1 cellular context compared by ENCODE assay signal in genomic region chr1:25866288-25866687, GRCh38.
TF ChIP-seq lines count a peak whose summit lies in the region.

No MANE protein-coding gene starts in this region.

TF ChIP-seq in HepG2, 621 proteins besides CTCF, POLR2A, EP300 and RAD21:
- TF ChIP-seq SALL1 (CRISPR knock-in tag; IDR thresholded peaks at IDR 0.05), result no peak
- peak; percentile 79 for TF ChIP-seq ZNF629 (CRISPR knock-in tag; conservative IDR thresholded peaks at IDR 0.05)
- TF ChIP-seq RARA (CRISPR knock-in tag; IDR thresholded peaks at IDR 0.05), result 0 out of 2 replicates have a peak, but pooled peaks have one; percentile 6
- TF ChIP-seq ZNF280D (CRISPR knock-in tag; IDR thresholded peaks at IDR 0.05), result no peak
- no peak for TF ChIP-seq ZFP82 (CRISPR knock-in tag; IDR thresholded peaks at IDR 0.05; ENCODE audit: borderline replicate concordance)
- no peak for TF ChIP-seq PCBP1 (IDR thresholded peaks at IDR 0.05; ENCODE audit: borderline replicate concordance, low read depth, low read length)
- TF ChIP-seq SPEN (CRISPR knock-in tag; IDR thresholded peaks at IDR 0.05; ENCODE audit: low read depth), result no peak
- no peak for TF ChIP-seq ZNF180 (CRISPR knock-in tag; IDR thresholded peaks at IDR 0.05; ENCODE audit: borderline replicate concordance, low read depth)
- TF ChIP-seq ARID3A (IDR thresholded peaks at IDR 0.05; ENCODE audit: low read depth, low read length), result 0 out of 2 replicates have a peak, but pooled peaks have one; percentile 7
- TF ChIP-seq THYN1 (CRISPR knock-in tag; IDR thresholded peaks at IDR 0.05; ENCODE audit: borderline replicate concordance, low read depth), result no peak
- peak; percentile 48 for TF ChIP-seq ZNF652 (CRISPR knock-in tag; IDR thresholded peaks at IDR 0.05; ENCODE audit: borderline replicate concordance, low read depth)
- no peak for TF ChIP-seq ELF1 (CRISPR knock-in tag; IDR thresholded peaks at IDR 0.05)
- TF ChIP-seq ZFP36 (IDR thresholded peaks at IDR 0.05; ENCODE audit: borderline replicate concordance, low read depth, low read length, partially characterized antibody), result no peak
- no peak for TF ChIP-seq NCOA1 (CRISPR knock-in tag; IDR thresholded peaks at IDR 0.05)
- TF ChIP-seq SOX13 (IDR thresholded peaks at IDR 0.05), result no peak
- peak in 1 of 2 experiments; percentile 14; a peak in 1 of 4 replicates for TF ChIP-seq SOX13 (CRISPR knock-in tag; conservative IDR thresholded peaks at IDR 0.05 in 1 of 2, IDR thresholded peaks at IDR 0.05 in 1 of 2)
- TF ChIP-seq YEATS4 (CRISPR knock-in tag; IDR thresholded peaks at IDR 0.05; ENCODE audit: borderline replicate concordance), result no peak
- no peak for TF ChIP-seq POGZ (CRISPR knock-in tag; IDR thresholded peaks at IDR 0.05)
- TF ChIP-seq SOX5 (CRISPR knock-in tag; IDR thresholded peaks at IDR 0.05; ENCODE audit: borderline replicate concordance), result peak; percentile 14; the same call in 1 of the 2 replicates
- 0 out of 2 replicates have a peak, but pooled peaks have one; percentile 22 for TF ChIP-seq HDAC1 (CRISPR knock-in tag; IDR thresholded peaks at IDR 0.05)
- TF ChIP-seq ZFX (CRISPR knock-in tag; IDR thresholded peaks at IDR 0.05; ENCODE audit: low read depth), result peak; percentile 19; the same call in 1 of the 2 replicates
- no peak for TF ChIP-seq HNF4G (IDR thresholded peaks at IDR 0.05; ENCODE audit: borderline replicate concordance, low read depth, low read length)
- no peak for TF ChIP-seq HNF4G (CRISPR knock-in tag; IDR thresholded peaks at IDR 0.05; ENCODE audit: borderline replicate concordance, low read depth)
- TF ChIP-seq ZFAT (CRISPR knock-in tag; conservative IDR thresholded peaks at IDR 0.05), result no peak
